In genomic region chr5:14071433-14071832, GRCh38 we compare ENCODE assay signal across 23 cellular contexts.
"Had no signal": no experiment of that assay in that cellular context is flagged by ENCODE, and none has a peak within 500 bp of the region (broad histone marks: within the 10 kb centered on the region; RNA-seq: fewer than 3 reads in every experiment).

No MANE protein-coding gene starts in this region.

- H3K27me3 ChIP-seq: breast epithelium, heart left ventricle, tibial nerve, uterus had no signal

- H3K27ac Mint-ChIP-seq: activated naive CD8-positive, alpha-beta T cell; effector memory CD8-positive, alpha-beta T cell; nephron had no signal

- DNase-seq: activated CD4-positive, alpha-beta T cell treated with anti-CD3 and anti-CD28 coated beads, Interleukin-2, amount 50 U/mL, for 48 hours; activated effector memory CD4-positive, alpha-beta T cell treated with anti-CD3 and anti-CD28 coated beads, Interleukin-2, amount 50 U/mL, for 16 hours; activated T-cell treated with anti-CD3 and anti-CD28 coated beads, Interleukin-2, amount 50 U/mL, for 4 hours; anterior cingulate cortex; dermis blood vessel endothelial cell; effector memory CD8-positive, alpha-beta T cell; heart left ventricle; left ventricle myocardium inferior; mesendoderm; occipital lobe; right cardiac atrium; stimulated activated CD4-positive, alpha-beta T cell treated with anti-CD3 and anti-CD28 coated beads, Interleukin-4, amount 100 ng/mL, for 4 hours; stimulated activated CD8-positive, alpha-beta memory T cell treated with anti-CD3 and anti-CD28 coated beads, Interleukin-4, amount 100 ng/mL, for 48 hours; stimulated activated naive CD4-positive, alpha-beta T cell treated with Interleukin-2 at 50 U/mL for 16 hours; substantia nigra; uterus had no signal

- H3K4me1 ChIP-seq: breast epithelium, heart left ventricle, left ventricle myocardium inferior, tibial nerve, uterus had no signal

- ATAC-seq: activated T-cell treated with anti-CD3 and anti-CD28 coated beads, Interleukin-2, amount 50 U/mL, for 4 hours; effector memory CD8-positive, alpha-beta T cell; heart left ventricle; right cardiac atrium had no signal

- H3K27ac ChIP-seq: breast epithelium, epithelial cell of prostate, heart left ventricle, left ventricle myocardium inferior, tibial nerve, uterus, VCaP had no signal

- H3K36me3 ChIP-seq: breast epithelium, heart left ventricle, left ventricle myocardium inferior, tibial nerve, uterus had no signal

- H3K4me3 ChIP-seq: breast epithelium, heart left ventricle, left ventricle myocardium inferior, smooth muscle cell, tibial nerve, uterus had no signal

- H3K4me3 Mint-ChIP-seq: activated naive CD8-positive, alpha-beta T cell; activated T-cell treated with anti-CD3 and anti-CD28 coated beads, Interleukin-2, amount 50 U/mL, for 4 hours; effector memory CD8-positive, alpha-beta T cell; nephron had no signal

- H3K9me3 ChIP-seq: breast epithelium, heart left ventricle, left ventricle myocardium inferior, tibial nerve, uterus had no signal

- H3K4me2 ChIP-seq: smooth muscle cell had no signal

- H3K36me3 Mint-ChIP-seq: activated naive CD8-positive, alpha-beta T cell had no signal

- H3K9me3 Mint-ChIP-seq: activated T-cell treated with anti-CD3 and anti-CD28 coated beads, Interleukin-2, amount 50 U/mL, for 4 hours; effector memory CD8-positive, alpha-beta T cell had no signal

- H3K4me1 Mint-ChIP-seq: nephron had no signal
